Comparison of ENCODE assay signal across 1 cellular context in the genomic region with DNA sequence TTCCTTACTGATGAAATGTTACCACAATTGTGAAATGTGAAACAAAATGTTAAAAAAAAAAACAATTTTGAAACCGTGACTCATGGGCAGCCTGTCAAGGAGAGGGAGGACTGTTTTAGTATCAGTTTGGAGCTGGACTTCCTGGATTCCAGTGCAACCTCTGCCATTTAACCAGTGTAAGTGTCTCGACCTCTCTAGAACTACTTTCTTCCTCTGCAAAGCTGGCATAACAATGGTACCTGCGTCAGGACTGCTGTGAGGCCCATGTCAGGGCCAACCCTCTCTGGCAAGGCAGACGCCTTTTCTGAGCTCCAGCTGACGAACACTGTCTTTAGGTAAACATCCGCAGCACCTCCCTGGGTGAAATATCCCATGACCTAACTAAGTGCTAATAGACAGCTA.
TF ChIP-seq lines count a peak whose summit lies in the region.

No MANE protein-coding gene starts in this region.

TF ChIP-seq in IMR-90, 13 proteins besides CTCF, POLR2A, EP300 and RAD21 (continued from another document):
- TF ChIP-seq, protein P1, sequence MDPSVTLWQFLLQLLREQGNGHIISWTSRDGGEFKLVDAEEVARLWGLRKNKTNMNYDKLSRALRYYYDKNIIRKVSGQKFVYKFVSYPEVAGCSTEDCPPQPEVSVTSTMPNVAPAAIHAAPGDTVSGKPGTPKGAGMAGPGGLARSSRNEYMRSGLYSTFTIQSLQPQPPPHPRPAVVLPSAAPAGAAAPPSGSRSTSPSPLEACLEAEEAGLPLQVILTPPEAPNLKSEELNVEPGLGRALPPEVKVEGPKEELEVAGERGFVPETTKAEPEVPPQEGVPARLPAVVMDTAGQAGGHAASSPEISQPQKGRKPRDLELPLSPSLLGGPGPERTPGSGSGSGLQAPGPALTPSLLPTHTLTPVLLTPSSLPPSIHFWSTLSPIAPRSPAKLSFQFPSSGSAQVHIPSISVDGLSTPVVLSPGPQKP (IDR thresholded peaks at IDR 0.05; ENCODE audit: borderline replicate concordance, low read depth, low read length) = no peak
- TF ChIP-seq CHD1 (IDR thresholded peaks at IDR 0.05; ENCODE audit: low read depth, low read length) (no peak), BHLHE40 (IDR thresholded peaks at IDR 0.05; ENCODE audit: low read depth, low read length) (no peak), CEBPB (IDR thresholded peaks at IDR 0.05; ENCODE audit: low read depth, low read length) (peak; percentile 90), RCOR1 (IDR thresholded peaks at IDR 0.05; ENCODE audit: insufficient replicate concordance, low read length) (no peak), FOS (IDR thresholded peaks at IDR 0.05; ENCODE audit: low read depth, low read length) (peak; percentile 73), MAZ (IDR thresholded peaks at IDR 0.05; ENCODE audit: borderline replicate concordance, low read depth, low read length) (no peak)
- TF ChIP-seq, protein P2, sequence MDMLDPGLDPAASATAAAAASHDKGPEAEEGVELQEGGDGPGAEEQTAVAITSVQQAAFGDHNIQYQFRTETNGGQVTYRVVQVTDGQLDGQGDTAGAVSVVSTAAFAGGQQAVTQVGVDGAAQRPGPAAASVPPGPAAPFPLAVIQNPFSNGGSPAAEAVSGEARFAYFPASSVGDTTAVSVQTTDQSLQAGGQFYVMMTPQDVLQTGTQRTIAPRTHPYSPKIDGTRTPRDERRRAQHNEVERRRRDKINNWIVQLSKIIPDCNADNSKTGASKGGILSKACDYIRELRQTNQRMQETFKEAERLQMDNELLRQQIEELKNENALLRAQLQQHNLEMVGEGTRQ (IDR thresholded peaks at IDR 0.05; ENCODE audit: low read depth, low read length) = no peak
